14 cellular contexts compared by ENCODE assay signal in the genomic region with DNA sequence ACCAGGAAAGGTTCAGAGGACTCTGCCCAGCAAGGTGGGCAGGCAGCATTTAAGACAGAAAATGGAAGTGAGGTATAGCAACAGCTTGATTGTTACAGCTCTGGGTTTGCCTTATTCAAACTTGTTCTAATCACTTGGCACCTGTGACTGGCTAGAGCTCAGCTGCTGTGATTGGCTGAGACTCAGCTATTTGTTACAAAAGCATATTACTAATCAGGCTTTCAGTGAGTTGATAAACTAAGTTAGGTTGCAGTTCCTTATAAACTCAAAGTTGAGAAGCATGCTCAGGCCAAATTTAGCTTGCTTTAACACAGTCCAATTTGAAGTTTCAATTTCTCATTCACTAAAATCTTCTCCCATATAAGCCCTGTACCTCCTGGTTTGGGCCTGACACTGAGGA. TPM values are rescaled to one million over a fixed set of nuclear protein-coding genes. Genes with fewer than 3 reads are reported as not detected.
DNase-seq lines count a peak whose midpoint lies in the region; ATAC-seq lines count a peak whose summit lies in the region.
"Had no signal": no experiment of that assay in that cellular context is flagged by ENCODE, and none has a peak within 500 bp of the region (broad histone marks: within the 10 kb centered on the region; RNA-seq: fewer than 3 reads in every experiment).

No MANE protein-coding gene starts in this region.

- DNase-seq in A172 (ENCODE audit: low spot score) (no peak), mesendoderm (no peak)
- no peak for DNase-seq in activated naive CD4-positive, alpha-beta T cell treated with anti-CD3 and anti-CD28 coated beads, Interleukin-2, amount 10 ng/mL, durations not matched to agents 7 days and 5 days
- DNase-seq in activated naive CD8-positive, alpha-beta T cell treated with anti-CD3 and anti-CD28 coated beads for 36 hours, result no peak
- DNase-seq: activated effector memory CD4-positive, alpha-beta T cell treated with Interleukin-2 at 50 U/mL for 16 hours; dorsolateral prefrontal cortex; naive thymus-derived CD8-positive, alpha-beta T cell; NCI-H774 had no signal

- H3K9me3 Mint-ChIP-seq in activated naive CD4-positive, alpha-beta T cell treated with anti-CD3 and anti-CD28 coated beads, Interleukin-2, amount 10 ng/mL, durations not matched to agents 7 days and 5 days, result no peaks in the 10 kb centered on the region
- H3K9me3 Mint-ChIP-seq in activated naive CD8-positive, alpha-beta T cell treated with anti-CD3 and anti-CD28 coated beads for 36 hours, result no peaks in the 10 kb centered on the region
- H3K9me3 Mint-ChIP-seq: naive thymus-derived CD8-positive, alpha-beta T cell had no signal

- no peak overlapping the region for H3K9ac ChIP-seq in mesendoderm (ENCODE audit: low read length)
- H3K9ac ChIP-seq: KMS-11 had no signal

- no peaks in the 10 kb centered on the region for H3K79me2 ChIP-seq in mesendoderm (ENCODE audit: control insufficient read depth, insufficient read depth, low read length)

- no peak overlapping the region for H2AK5ac ChIP-seq in mesendoderm (ENCODE audit: low read length)

- no peaks in the 10 kb centered on the region for H3K79me1 ChIP-seq in mesendoderm (ENCODE audit: low read length)

- H3K36me3 ChIP-seq in mesendoderm (ENCODE audit: control insufficient read depth, insufficient read depth, low read length), result no peaks in the 10 kb centered on the region

- no peak overlapping the region for H3K56ac ChIP-seq in mesendoderm (ENCODE audit: low read length)

- CTCF ChIA-PET in activated naive CD4-positive, alpha-beta T cell treated with anti-CD3 and anti-CD28 coated beads, Interleukin-2, amount 10 ng/mL, durations not matched to agents 7 days and 5 days (lab: Charles Lee), result interaction anchor here (0.7 to 1.3 kb wide), 4 partner anchors 66 to 601 kb away, joined by 3 to 4 read pairs (median 3); no protein-coding TSS in a partner anchor

- H3K4ac ChIP-seq in mesendoderm (ENCODE audit: low read depth, low read length), result no peak overlapping the region

- no peak overlapping the region for H2BK5ac ChIP-seq in mesendoderm (ENCODE audit: low read length)

- peak overlapping the region; percentile 2; the same call in 1 of the 2 replicates for H3K4me3 ChIP-seq in GM08714 (ENCODE audit: low read length)
- H3K4me3 ChIP-seq in mesendoderm (ENCODE audit: low read length), result no peak overlapping the region
- H3K4me3 ChIP-seq: dorsolateral prefrontal cortex had no signal

- H3K4me3 Mint-ChIP-seq in activated naive CD4-positive, alpha-beta T cell treated with anti-CD3 and anti-CD28 coated beads, Interleukin-2, amount 10 ng/mL, durations not matched to agents 7 days and 5 days, result no peak overlapping the region
- no peak overlapping the region for H3K4me3 Mint-ChIP-seq in activated naive CD8-positive, alpha-beta T cell treated with anti-CD3 and anti-CD28 coated beads for 36 hours
- H3K4me3 Mint-ChIP-seq: naive thymus-derived CD8-positive, alpha-beta T cell had no signal

- H3K27ac Mint-ChIP-seq in activated naive CD4-positive, alpha-beta T cell treated with anti-CD3 and anti-CD28 coated beads, Interleukin-2, amount 10 ng/mL, durations not matched to agents 7 days and 5 days, result no peak overlapping the region
- no peak overlapping the region for H3K27ac Mint-ChIP-seq in activated naive CD8-positive, alpha-beta T cell treated with anti-CD3 and anti-CD28 coated beads for 36 hours
- H3K27ac Mint-ChIP-seq: naive thymus-derived CD8-positive, alpha-beta T cell had no signal

- H3K4me1 Mint-ChIP-seq in activated naive CD4-positive, alpha-beta T cell treated with anti-CD3 and anti-CD28 coated beads, Interleukin-2, amount 10 ng/mL, durations not matched to agents 7 days and 5 days, result no peaks in the 10 kb centered on the region
- no peaks in the 10 kb centered on the region for H3K4me1 Mint-ChIP-seq in activated naive CD8-positive, alpha-beta T cell treated with anti-CD3 and anti-CD28 coated beads for 36 hours
- H3K4me1 Mint-ChIP-seq: naive thymus-derived CD8-positive, alpha-beta T cell had no signal

- H2BK120ac ChIP-seq in mesendoderm (ENCODE audit: low read depth, low read length), result no peak overlapping the region

- H3K23ac ChIP-seq in mesendoderm (ENCODE audit: low read length), result no peak overlapping the region

- no peaks in the 10 kb centered on the region for H3K36me3 Mint-ChIP-seq in activated naive CD4-positive, alpha-beta T cell treated with anti-CD3 and anti-CD28 coated beads, Interleukin-2, amount 10 ng/mL, durations not matched to agents 7 days and 5 days
- no peaks in the 10 kb centered on the region for H3K36me3 Mint-ChIP-seq in activated naive CD8-positive, alpha-beta T cell treated with anti-CD3 and anti-CD28 coated beads for 36 hours
- H3K36me3 Mint-ChIP-seq: naive thymus-derived CD8-positive, alpha-beta T cell had no signal

- ATAC-seq in GM19324 (IDR thresholded peaks at IDR 0.05; ENCODE audit: low FRiP score, unreplicated experiment) (peak; percentile 82), HG02798 (IDR thresholded peaks at IDR 0.05; ENCODE audit: poor library complexity, unreplicated experiment) (peak; percentile 81), HG03575 (IDR thresholded peaks at IDR 0.05; ENCODE audit: extremely low read depth, insufficient number of reproducible peaks, low FRiP score, unreplicated experiment) (peak; percentile 51)
- ATAC-seq: naive thymus-derived CD8-positive, alpha-beta T cell had no signal

- H2BK15ac ChIP-seq in mesendoderm (replicated peaks; ENCODE audit: low read depth), result no peak overlapping the region

- no peak overlapping the region for H4K5ac ChIP-seq in mesendoderm (ENCODE audit: low read length)

- no peak overlapping the region for H3K4me2 ChIP-seq in mesendoderm (ENCODE audit: low read length)
- H3K4me2 ChIP-seq: KMS-11 had no signal

- no peak overlapping the region for H4K8ac ChIP-seq in mesendoderm (ENCODE audit: low read depth, low read length)

- no peak overlapping the region for H3K27ac ChIP-seq in mesendoderm (ENCODE audit: low read depth, low read length)
- H3K27ac ChIP-seq: dorsolateral prefrontal cortex, KMS-11 had no signal

- H3K18ac ChIP-seq in mesendoderm (ENCODE audit: low read length), result no peak overlapping the region

- H3K27me3 Mint-ChIP-seq in activated naive CD4-positive, alpha-beta T cell treated with anti-CD3 and anti-CD28 coated beads, Interleukin-2, amount 10 ng/mL, durations not matched to agents 7 days and 5 days, result no peaks in the 10 kb centered on the region
- peaks cover 5% of the 10 kb centered on the region for H3K27me3 Mint-ChIP-seq in activated naive CD8-positive, alpha-beta T cell treated with anti-CD3 and anti-CD28 coated beads for 36 hours

- H3K27me3 ChIP-seq in mesendoderm (ENCODE audit: insufficient read depth, low read length, poor library complexity), result no peaks in the 10 kb centered on the region
- H3K27me3 ChIP-seq: dorsolateral prefrontal cortex had no signal

- no peaks in the 10 kb centered on the region for H3K4me1 ChIP-seq in mesendoderm (ENCODE audit: control insufficient read depth, low read depth, low read length)

RNA-seq across cellular contexts. Expression of a gene that starts 56.3 kb away (rescaled TPM):
- total RNA-seq in A172 (2014; rRNA removed; shearing (Covaris generic)), result not detected in 2 replicates
- not detected for total RNA-seq in activated naive CD8-positive, alpha-beta T cell treated with anti-CD3 and anti-CD28 coated beads for 36 hours
- polyA plus RNA-seq in mesendoderm (2013, experiment 1 of 2), result 0.73 TPM
- polyA plus RNA-seq in mesendoderm (2013, experiment 2 of 2), result 0.71 TPM
- total RNA-seq: naive thymus-derived CD8-positive, alpha-beta T cell had no signal
- polyA plus RNA-seq: BJ; naive thymus-derived CD8-positive, alpha-beta T cell had no signal
